Comparison of ENCODE assay signal across 21 cellular contexts in the genomic region with DNA sequence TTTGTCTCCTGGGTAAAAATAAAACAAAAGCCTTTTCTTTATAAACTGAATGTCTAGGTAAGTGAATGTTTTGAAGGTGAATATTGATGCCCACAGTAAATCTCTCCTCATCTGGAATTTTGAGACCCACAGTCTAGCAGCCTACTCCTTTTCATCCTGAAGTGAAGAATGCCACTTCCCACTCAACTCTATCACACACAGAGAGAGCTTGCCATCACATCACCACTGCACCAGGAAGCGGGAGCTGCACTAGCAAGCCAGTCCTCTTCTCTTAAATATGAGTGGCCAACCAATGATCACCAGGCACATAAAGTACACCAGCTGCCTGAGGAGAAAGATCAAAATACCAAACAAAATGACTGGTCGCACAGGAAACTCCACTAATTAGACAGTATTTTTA.
"Had no signal": no experiment of that assay in that cellular context is flagged by ENCODE, and none has a peak within 500 bp of the region (broad histone marks: within the 10 kb centered on the region; RNA-seq: fewer than 3 reads in every experiment).

No MANE protein-coding gene starts in this region.

- H3K27ac Mint-ChIP-seq: activated B cell treated with CpG ODN at 0.5 μM for 24 hours; activated naive CD4-positive, alpha-beta T cell treated with anti-CD3 and anti-CD28 coated beads for 36 hours; activated naive CD8-positive, alpha-beta T cell treated with anti-CD3 and anti-CD28 coated beads, Interleukin-2, amount 10 ng/mL, durations not matched to agents 7 days and 5 days; activated T-helper 1 cell treated with anti-CD3 and anti-CD28 coated beads, Interleukin-12 subunit alpha, Interleukin-12 subunit beta, Interleukin-2, Interleukin-4 antibody, amounts not matched to agents 30 ng/mL and 10 ng/mL and 1 ng/mL, durations not matched to agents 14 hours and 24 hours and 36 hours had no signal

- DNase-seq: activated B cell treated with CpG ODN at 0.5 μM for 24 hours; activated CD4-positive, alpha-beta T cell treated with anti-CD3 and anti-CD28 coated beads, Interleukin-2, amount 50 U/mL, for 4 hours; activated CD8-positive, alpha-beta memory T cell treated with anti-CD3 and anti-CD28 coated beads for 24 hours; activated gamma-delta T cell; activated naive CD4-positive, alpha-beta T cell treated with anti-CD3 and anti-CD28 coated beads for 36 hours; activated naive CD8-positive, alpha-beta T cell treated with anti-CD3 and anti-CD28 coated beads, Interleukin-2, amount 10 ng/mL, durations not matched to agents 7 days and 5 days; aorta; caudate nucleus; colonic mucosa; NCI-H1092 treated with DMSO at 0.1 percent for 48 hours; NCI-H1417 treated with DMSO at 0.1 percent for 48 hours; NCI-H1694; NCI-H2029; NCI-H345; NCI-H510A; NCI-H526 treated with DMSO at 0.1 percent for 48 hours; NCI-H82; SIG-M5; T-helper 17 cell; T-helper 9 cell had no signal

- ATAC-seq: T-helper 17 cell had no signal

- H3K4me3 Mint-ChIP-seq: activated B cell treated with CpG ODN at 0.5 μM for 24 hours; activated naive CD4-positive, alpha-beta T cell treated with anti-CD3 and anti-CD28 coated beads for 36 hours; activated naive CD8-positive, alpha-beta T cell treated with anti-CD3 and anti-CD28 coated beads, Interleukin-2, amount 10 ng/mL, durations not matched to agents 7 days and 5 days; activated T-helper 1 cell treated with anti-CD3 and anti-CD28 coated beads, Interleukin-12 subunit alpha, Interleukin-12 subunit beta, Interleukin-2, Interleukin-4 antibody, amounts not matched to agents 30 ng/mL and 10 ng/mL and 1 ng/mL, durations not matched to agents 14 hours and 24 hours and 36 hours; T-helper 17 cell had no signal

- H3K27me3 Mint-ChIP-seq: activated B cell treated with CpG ODN at 0.5 μM for 24 hours; activated naive CD8-positive, alpha-beta T cell treated with anti-CD3 and anti-CD28 coated beads, Interleukin-2, amount 10 ng/mL, durations not matched to agents 7 days and 5 days; T-helper 17 cell had no signal
